In genomic region chr5:17607461-17607860, GRCh38 we compare ENCODE assay signal across 7 cellular contexts. TPM values are rescaled to one million over a fixed set of nuclear protein-coding genes. Genes with fewer than 3 reads are reported as not detected.
"Had no signal": no experiment of that assay in that cellular context is flagged by ENCODE, and none has a peak within 500 bp of the region (broad histone marks: within the 10 kb centered on the region; RNA-seq: fewer than 3 reads in every experiment).

No MANE protein-coding gene starts in this region.

RNA-seq across cellular contexts. Expression of gene TAF11L12, which starts 2.7 kb away (rescaled TPM):
- total RNA-seq: GM23248, GM23338, H1, H4, H7, H9, HFFc6 had no signal
- polyA plus RNA-seq: GM23248, GM23338, H1 had no signal

RNA-seq across cellular contexts. Expression of gene TAF11L11, which starts 3.5 kb away (rescaled TPM):
- total RNA-seq: GM23248, H1, H4, H7, H9, HFFc6 had no signal
- polyA plus RNA-seq: GM23248, GM23338, H1 had no signal

RNA-seq across cellular contexts. Expression of gene TAF11L10, which starts 9.8 kb away (rescaled TPM):
- total RNA-seq: GM23248, GM23338, H1, H4, H7, H9, HFFc6 had no signal
- polyA plus RNA-seq: GM23248, GM23338, H1 had no signal

RNA-seq across cellular contexts. Expression of gene TAF11L9, which starts 13.3 kb away (rescaled TPM):
- total RNA-seq: GM23248, GM23338, H1, H4, H7, H9, HFFc6 had no signal
- polyA plus RNA-seq: GM23248, GM23338, H1 had no signal

RNA-seq across cellular contexts. Expression of gene TAF11L8, which starts 16.7 kb away (rescaled TPM):
- total RNA-seq: GM23248, GM23338, H1, H4, H7, H9, HFFc6 had no signal
- polyA plus RNA-seq: GM23248, GM23338, H1 had no signal
